ENCODE assay signal across 1 cellular context in the genomic region with DNA sequence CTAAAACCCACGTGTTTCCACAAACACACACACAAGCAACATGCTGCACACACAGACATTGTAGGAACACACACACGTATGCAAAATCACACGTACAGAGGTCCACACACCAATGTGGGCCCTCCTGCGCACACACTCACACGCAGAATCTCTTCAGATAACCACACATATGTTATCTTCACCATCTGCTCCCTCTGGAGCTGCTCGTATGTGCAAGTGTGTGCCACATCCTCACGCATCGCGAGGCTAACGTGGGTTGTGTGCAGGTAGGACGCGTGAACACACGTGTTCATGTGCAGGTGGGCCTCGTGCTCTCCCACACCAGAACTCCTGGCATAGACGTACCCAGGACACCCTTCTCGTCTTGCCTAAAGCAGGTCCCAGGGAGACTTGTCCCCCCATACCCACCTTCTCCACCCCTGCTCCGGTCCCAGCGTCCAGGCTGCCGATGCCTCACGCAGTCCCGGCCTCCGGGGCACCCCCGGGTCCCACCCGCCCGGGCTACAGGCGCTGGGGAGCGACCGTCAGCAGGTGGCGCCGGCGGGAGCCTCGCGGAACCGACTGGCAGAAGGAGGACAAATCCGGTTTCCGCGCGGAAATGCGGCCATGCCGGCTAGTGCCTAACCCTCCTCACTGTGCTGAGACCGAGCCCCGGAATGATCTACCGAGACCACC.
TF ChIP-seq lines count a peak whose summit lies in the region.

No MANE protein-coding gene starts in this region.

TF ChIP-seq in H1, 55 proteins besides CTCF, POLR2A, EP300 and RAD21:
- TF ChIP-seq, protein P1, sequence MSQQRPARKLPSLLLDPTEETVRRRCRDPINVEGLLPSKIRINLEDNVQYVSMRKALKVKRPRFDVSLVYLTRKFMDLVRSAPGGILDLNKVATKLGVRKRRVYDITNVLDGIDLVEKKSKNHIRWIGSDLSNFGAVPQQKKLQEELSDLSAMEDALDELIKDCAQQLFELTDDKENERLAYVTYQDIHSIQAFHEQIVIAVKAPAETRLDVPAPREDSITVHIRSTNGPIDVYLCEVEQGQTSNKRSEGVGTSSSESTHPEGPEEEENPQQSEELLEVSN (IDR thresholded peaks at IDR 0.05) = peak; percentile 25; the same call in 1 of the 2 replicates
- TF ChIP-seq YY1 (IDR thresholded peaks at IDR 0.05; ENCODE audit: low read depth, low read length) (0 out of 2 replicates have a peak, but pooled peaks have one; percentile 62), TCF12 (IDR thresholded peaks at IDR 0.05; ENCODE audit: low read depth, low read length) (0 out of 2 replicates have a peak, but pooled peaks have one; percentile 18), TAF7 (optimal IDR thresholded peaks at IDR 0.05; ENCODE audit: borderline replicate concordance, low read depth, low read length) (peak; percentile 70), POU5F1 (IDR thresholded peaks at IDR 0.05; ENCODE audit: low read depth, low read length) (no peak), EZH2 (IDR thresholded peaks at IDR 0.05; ENCODE audit: low read depth, low read length, severe bottlenecking) (no peak), NANOG (IDR thresholded peaks at IDR 0.05; ENCODE audit: insufficient read depth, low read depth, low read length, poor library complexity, severe bottlenecking) (no peak)
- TF ChIP-seq, protein P2, sequence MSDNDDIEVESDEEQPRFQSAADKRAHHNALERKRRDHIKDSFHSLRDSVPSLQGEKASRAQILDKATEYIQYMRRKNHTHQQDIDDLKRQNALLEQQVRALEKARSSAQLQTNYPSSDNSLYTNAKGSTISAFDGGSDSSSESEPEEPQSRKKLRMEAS (IDR thresholded peaks at IDR 0.05) = peak; percentile 59; the same call in 1 of the 2 replicates
